In the genomic region with DNA sequence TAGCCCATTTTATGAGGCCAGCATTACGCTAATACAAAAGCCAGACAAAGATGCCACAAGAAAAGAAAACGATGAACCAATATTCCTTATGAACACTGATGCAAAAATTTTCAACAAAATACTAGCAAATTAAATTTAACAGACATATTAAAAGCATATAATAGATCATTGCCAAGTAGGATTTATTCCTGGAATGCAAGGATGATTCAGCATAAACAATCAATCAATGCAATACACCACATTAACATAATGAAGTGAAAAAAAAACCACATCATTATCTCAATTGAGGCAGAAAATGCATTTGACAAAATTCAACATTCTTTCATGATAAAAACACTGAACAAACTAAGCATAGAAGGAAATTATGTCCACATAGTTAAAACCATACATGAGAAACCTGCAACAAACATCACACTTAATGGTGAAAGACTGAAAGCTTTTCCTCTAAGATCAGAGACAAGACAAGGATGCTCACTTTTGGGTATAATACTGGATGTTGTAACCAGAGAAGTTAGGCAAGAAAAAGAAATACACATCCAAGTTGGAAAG, we compare ENCODE assay signal across 1 cellular context.
TF ChIP-seq lines count a peak whose summit lies in the region.

No MANE protein-coding gene starts in this region.

TF ChIP-seq in endothelial cell of umbilical vein, 7 proteins besides CTCF, POLR2A, EP300 and RAD21 (continued from another document):
- TF ChIP-seq, protein P1, sequence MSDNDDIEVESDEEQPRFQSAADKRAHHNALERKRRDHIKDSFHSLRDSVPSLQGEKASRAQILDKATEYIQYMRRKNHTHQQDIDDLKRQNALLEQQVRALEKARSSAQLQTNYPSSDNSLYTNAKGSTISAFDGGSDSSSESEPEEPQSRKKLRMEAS (IDR thresholded peaks at IDR 0.05; ENCODE audit: insufficient read depth, insufficient read length), result no peak
- TF ChIP-seq EZH2 (IDR thresholded peaks at IDR 0.05; ENCODE audit: borderline replicate concordance, low read depth, low read length, severe bottlenecking) (no peak), MYC (IDR thresholded peaks at IDR 0.05; ENCODE audit: low read depth, low read length) (no peak), JUN (IDR thresholded peaks at IDR 0.05; ENCODE audit: borderline replicate concordance, insufficient read depth, insufficient read length, low read depth) (no peak)
TF ChIP-seq in endothelial cell of umbilical vein: peak in this region for 0.
